In the genomic region with DNA sequence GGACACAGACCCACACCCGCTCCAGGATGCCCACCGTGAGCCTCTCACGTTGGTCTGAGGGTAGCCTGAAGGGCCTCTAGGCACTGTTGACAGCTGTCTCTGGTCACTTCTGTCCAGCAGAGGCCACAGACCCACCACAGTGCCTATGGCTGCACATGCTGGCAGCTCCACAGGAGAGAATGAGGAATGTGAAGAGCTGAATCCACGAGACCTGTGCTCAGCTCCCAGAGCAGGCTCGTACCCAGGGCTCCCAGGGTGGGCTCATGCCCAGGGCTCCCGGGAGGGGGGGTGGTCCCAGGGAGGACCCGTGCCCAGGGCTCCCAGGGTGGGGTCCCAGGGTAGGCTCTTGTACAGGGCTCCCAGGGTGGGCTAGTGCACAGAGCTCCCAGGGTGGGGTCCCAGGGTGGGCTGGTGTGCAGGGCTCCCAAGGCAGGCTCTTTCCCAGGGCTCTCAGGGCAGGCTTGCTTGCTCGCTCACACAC, we compare ENCODE assay signal across 1 cellular context.
TF ChIP-seq lines count a peak whose summit lies in the region.

No MANE protein-coding gene starts in this region.

TF ChIP-seq in IMR-90, 13 proteins besides CTCF, POLR2A, EP300 and RAD21:
- no peak for TF ChIP-seq RCOR1 (IDR thresholded peaks at IDR 0.05; ENCODE audit: insufficient replicate concordance, low read length)
- no peak for TF ChIP-seq ELK1 (IDR thresholded peaks at IDR 0.05; ENCODE audit: borderline replicate concordance, low read depth, low read length)
- no peak for TF ChIP-seq NFE2L2 (IDR thresholded peaks at IDR 0.05; ENCODE audit: low read depth, low read length)
- TF ChIP-seq MXI1 (IDR thresholded peaks at IDR 0.05; ENCODE audit: borderline replicate concordance, low read depth, low read length) = no peak
- TF ChIP-seq RFX5 (IDR thresholded peaks at IDR 0.05; ENCODE audit: low read depth, low read length) = no peak
- TF ChIP-seq USF2 (IDR thresholded peaks at IDR 0.05; ENCODE audit: low read depth, low read length) = no peak
- no peak for TF ChIP-seq CHD1 (IDR thresholded peaks at IDR 0.05; ENCODE audit: low read depth, low read length)
- no peak for TF ChIP-seq SMC3 (IDR thresholded peaks at IDR 0.05; ENCODE audit: low read depth, low read length)
- TF ChIP-seq MAZ (IDR thresholded peaks at IDR 0.05; ENCODE audit: borderline replicate concordance, low read depth, low read length) = no peak
- TF ChIP-seq BHLHE40 (IDR thresholded peaks at IDR 0.05; ENCODE audit: low read depth, low read length) = no peak
- no peak for TF ChIP-seq CEBPB (IDR thresholded peaks at IDR 0.05; ENCODE audit: low read depth, low read length)
- no peak for TF ChIP-seq MAFK (IDR thresholded peaks at IDR 0.05; ENCODE audit: low read depth, low read length)
- TF ChIP-seq FOS (IDR thresholded peaks at IDR 0.05; ENCODE audit: low read depth, low read length) = no peak
